In the genomic region with DNA sequence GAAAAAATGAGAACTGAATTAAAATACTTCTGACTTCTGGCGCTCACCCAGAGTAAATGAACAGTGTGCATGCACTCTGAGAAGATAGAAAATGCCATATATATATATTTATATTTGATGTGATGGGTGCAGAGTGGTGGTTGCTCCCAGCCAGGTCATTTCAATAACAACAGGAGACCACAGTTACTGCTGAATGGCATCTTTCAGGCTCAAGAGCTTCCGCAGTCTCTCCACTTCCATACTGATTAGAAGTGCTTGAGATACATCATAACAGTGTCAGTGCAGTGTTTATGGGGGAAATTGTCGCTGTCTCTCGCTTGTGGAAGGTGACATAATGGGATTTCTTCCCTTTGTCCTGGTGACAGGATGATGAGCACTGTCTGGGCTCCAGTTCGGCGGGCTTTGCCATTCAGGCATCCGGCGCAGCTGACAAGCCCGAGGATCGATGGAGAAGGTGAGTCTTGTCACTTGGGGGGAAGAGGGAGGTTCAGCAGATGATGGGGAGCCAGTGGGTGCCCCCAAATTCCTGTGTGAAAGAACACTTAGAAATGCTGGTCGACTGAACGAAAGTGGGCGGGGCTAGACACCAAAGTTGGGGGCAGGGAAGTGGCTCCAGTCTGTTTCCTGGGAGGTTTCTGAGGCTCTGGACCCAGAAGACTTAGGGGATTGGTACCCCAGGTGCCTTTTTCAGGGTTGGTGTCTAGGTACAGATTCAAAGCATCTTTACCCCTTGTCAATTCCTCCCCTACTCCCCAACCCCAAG, we compare ENCODE assay signal across 1 cellular context.
TF ChIP-seq lines count a peak whose summit lies in the region.

No MANE protein-coding gene starts in this region.

TF ChIP-seq in H1, 55 proteins besides CTCF, POLR2A, EP300 and RAD21 (continued from another document):
- TF ChIP-seq, protein P1, sequence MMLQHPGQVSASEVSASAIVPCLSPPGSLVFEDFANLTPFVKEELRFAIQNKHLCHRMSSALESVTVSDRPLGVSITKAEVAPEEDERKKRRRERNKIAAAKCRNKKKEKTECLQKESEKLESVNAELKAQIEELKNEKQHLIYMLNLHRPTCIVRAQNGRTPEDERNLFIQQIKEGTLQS (IDR thresholded peaks at IDR 0.05; ENCODE audit: insufficient read depth, low read depth, low read length): no peak
- no peak for TF ChIP-seq CTBP2 (IDR thresholded peaks at IDR 0.05; ENCODE audit: borderline replicate concordance, insufficient read depth, insufficient read length, low read length)
- TF ChIP-seq POLR2AphosphoS5 (IDR thresholded peaks at IDR 0.05; ENCODE audit: low read depth, low read length): no peak
- no peak for TF ChIP-seq FOSL1 (IDR thresholded peaks at IDR 0.05; ENCODE audit: insufficient read depth, low read depth, low read length)
- no peak for TF ChIP-seq TAF7 (optimal IDR thresholded peaks at IDR 0.05; ENCODE audit: borderline replicate concordance, low read depth, low read length)
